1 cellular context compared by ENCODE assay signal in genomic region chr17:55549140-55549539, GRCh38.
TF ChIP-seq lines count a peak whose summit lies in the region.

No MANE protein-coding gene starts in this region.

TF ChIP-seq in A549, 52 proteins besides CTCF, POLR2A, EP300 and RAD21 (continued from another document):
- TF ChIP-seq, protein P1, sequence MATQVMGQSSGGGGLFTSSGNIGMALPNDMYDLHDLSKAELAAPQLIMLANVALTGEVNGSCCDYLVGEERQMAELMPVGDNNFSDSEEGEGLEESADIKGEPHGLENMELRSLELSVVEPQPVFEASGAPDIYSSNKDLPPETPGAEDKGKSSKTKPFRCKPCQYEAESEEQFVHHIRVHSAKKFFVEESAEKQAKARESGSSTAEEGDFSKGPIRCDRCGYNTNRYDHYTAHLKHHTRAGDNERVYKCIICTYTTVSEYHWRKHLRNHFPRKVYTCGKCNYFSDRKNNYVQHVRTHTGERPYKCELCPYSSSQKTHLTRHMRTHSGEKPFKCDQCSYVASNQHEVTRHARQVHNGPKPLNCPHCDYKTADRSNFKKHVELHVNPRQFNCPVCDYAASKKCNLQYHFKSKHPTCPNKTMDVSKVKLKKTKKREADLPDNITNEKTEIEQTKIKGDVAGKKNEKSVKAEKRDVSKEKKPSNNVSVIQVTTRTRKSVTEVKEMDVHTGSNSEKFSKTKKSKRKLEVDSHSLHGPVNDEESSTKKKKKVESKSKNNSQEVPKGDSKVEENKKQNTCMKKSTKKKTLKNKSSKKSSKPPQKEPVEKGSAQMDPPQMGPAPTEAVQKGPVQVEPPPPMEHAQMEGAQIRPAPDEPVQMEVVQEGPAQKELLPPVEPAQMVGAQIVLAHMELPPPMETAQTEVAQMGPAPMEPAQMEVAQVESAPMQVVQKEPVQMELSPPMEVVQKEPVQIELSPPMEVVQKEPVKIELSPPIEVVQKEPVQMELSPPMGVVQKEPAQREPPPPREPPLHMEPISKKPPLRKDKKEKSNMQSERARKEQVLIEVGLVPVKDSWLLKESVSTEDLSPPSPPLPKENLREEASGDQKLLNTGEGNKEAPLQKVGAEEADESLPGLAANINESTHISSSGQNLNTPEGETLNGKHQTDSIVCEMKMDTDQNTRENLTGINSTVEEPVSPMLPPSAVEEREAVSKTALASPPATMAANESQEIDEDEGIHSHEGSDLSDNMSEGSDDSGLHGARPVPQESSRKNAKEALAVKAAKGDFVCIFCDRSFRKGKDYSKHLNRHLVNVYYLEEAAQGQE (IDR thresholded peaks at IDR 0.05): no peak
